1 cellular context compared by ENCODE assay signal in the genomic region with DNA sequence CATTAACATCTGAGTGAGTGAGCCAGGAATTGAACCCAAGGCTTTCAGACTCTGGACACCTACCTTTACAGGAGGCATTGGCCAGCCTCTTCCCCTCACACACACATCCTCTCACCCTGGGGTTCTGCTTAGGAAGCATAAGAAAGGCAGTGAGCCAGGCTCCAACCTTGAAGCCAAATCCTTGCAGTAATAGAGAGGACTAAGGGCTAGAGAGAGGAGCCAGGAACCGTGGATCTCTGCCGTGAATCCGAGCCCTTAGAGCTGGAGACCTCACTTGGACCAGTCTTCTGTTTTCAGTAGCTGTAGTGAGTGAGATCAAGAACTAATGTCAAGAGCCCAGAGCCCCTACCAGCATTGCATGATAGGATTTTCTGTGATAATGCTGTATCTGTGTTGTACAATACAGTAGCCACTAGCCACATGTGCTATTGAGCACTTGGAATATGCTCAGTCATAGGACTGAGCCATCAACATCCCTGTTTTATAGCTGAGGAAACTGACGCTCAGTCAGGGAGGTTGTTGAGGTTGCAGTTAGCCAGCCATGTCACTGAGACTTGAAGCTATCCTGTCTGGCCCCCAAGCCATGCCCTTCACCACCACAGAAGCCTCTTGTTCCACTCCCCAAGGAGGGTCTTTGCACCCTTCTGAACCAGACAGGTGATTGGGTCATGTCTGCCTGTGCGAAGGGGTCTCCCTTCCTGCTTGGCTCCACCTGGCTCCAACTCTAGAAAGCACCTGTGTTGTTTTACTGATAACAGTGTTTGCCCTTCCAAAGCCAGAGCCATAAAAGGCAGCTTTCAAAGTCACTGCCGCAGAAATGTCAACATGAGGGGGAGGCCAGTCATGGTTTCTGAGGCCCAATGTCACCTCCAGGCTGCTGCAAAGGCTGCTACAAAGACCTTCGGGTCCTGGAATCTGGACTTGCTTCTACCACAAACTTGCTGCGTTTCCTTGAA.
TF ChIP-seq lines count a peak whose summit lies in the region.

No MANE protein-coding gene starts in this region.

TF ChIP-seq in K562, 482 proteins besides CTCF, POLR2A, EP300 and RAD21 (continued from another document and continues in another):
- TF ChIP-seq, protein P1, sequence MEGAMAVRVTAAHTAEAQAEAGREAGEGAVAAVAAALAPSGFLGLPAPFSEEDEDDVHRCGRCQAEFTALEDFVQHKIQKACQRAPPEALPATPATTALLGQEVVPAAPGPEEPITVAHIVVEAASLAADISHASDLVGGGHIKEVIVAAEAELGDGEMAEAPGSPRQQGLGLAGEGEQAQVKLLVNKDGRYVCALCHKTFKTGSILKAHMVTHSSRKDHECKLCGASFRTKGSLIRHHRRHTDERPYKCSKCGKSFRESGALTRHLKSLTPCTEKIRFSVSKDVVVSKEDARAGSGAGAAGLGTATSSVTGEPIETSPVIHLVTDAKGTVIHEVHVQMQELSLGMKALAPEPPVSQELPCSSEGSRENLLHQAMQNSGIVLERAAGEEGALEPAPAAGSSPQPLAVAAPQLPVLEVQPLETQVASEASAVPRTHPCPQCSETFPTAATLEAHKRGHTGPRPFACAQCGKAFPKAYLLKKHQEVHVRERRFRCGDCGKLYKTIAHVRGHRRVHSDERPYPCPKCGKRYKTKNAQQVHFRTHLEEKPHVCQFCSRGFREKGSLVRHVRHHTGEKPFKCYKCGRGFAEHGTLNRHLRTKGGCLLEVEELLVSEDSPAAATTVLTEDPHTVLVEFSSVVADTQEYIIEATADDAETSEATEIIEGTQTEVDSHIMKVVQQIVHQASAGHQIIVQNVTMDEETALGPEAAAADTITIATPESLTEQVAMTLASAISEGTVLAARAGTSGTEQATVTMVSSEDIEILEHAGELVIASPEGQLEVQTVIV (CRISPR knock-in tag; IDR thresholded peaks at IDR 0.05; ENCODE audit: borderline replicate concordance), result no peak
- TF ChIP-seq HMGN3 (IDR thresholded peaks at IDR 0.05; ENCODE audit: borderline replicate concordance, extremely low read depth, insufficient read length, low read depth, low read length) (no peak), KLF1 (tag; IDR thresholded peaks at IDR 0.05) (no peak), FOXJ2 (tag; IDR thresholded peaks at IDR 0.05) (peak; percentile 69), DMBX1 (CRISPR knock-in tag; IDR thresholded peaks at IDR 0.05; ENCODE audit: borderline replicate concordance) (peak; percentile 89; the same call in 1 of the 2 replicates), YY1 (IDR thresholded peaks at IDR 0.05; ENCODE audit: borderline replicate concordance in 1 of 3, control insufficient read depth in 1 of 3, extremely low read depth in 1 of 3, insufficient read depth in 3 of 3, insufficient read length in 1 of 3, insufficient replicate concordance in 2 of 3, low read depth in 1 of 3, low read length in 2 of 3) (peak in 1 of 3 experiments; percentile 23), ZNF644 (tag; IDR thresholded peaks at IDR 0.05; ENCODE audit: low read depth) (peak; percentile 72; the same call in 1 of the 2 replicates), DNMT1 (IDR thresholded peaks at IDR 0.05) (no peak), ATF1 (CRISPR knock-in tag; IDR thresholded peaks at IDR 0.05) (no peak), ATF1 (tag; IDR thresholded peaks at IDR 0.05) (peak; percentile 43; the same call in 1 of the 2 replicates), HDAC1 (IDR thresholded peaks at IDR 0.05) (peak in 1 of 2 experiments; percentile 76; a peak in 1 of 4 replicates), HNRNPH1 (optimal IDR thresholded peaks at IDR 0.05; ENCODE audit: low read depth, low read length) (no peak), STAG1 (CRISPR knock-in tag; IDR thresholded peaks at IDR 0.05; ENCODE audit: borderline replicate concordance) (no peak), NFE2 (IDR thresholded peaks at IDR 0.05; ENCODE audit: low read depth) (peak; percentile 80), SP1 (CRISPR knock-in tag; IDR thresholded peaks at IDR 0.05) (no peak), CBFA2T2 (conservative IDR thresholded peaks at IDR 0.05) (peak; percentile 70), HDAC8 (tag; IDR thresholded peaks at IDR 0.05) (0 out of 2 replicates have a peak, but pooled peaks have one; percentile 55), ZBTB7A (IDR thresholded peaks at IDR 0.05; ENCODE audit: borderline replicate concordance, control insufficient read depth, low read depth, low read length) (peak; percentile 71; the same call in 1 of the 2 replicates), HSF4 (CRISPR knock-in tag; IDR thresholded peaks at IDR 0.05; ENCODE audit: borderline replicate concordance) (peak; percentile 67; the same call in 1 of the 2 replicates), PRPF4 (IDR thresholded peaks at IDR 0.05; ENCODE audit: insufficient read depth, low read depth, low read length, poor library complexity, severe bottlenecking) (no peak), NFIC (IDR thresholded peaks at IDR 0.05) (peak; percentile 56; the same call in 1 of the 2 replicates), SMARCA4 (IDR thresholded peaks at IDR 0.05) (peak; percentile 81), GABPA (tag; conservative IDR thresholded peaks at IDR 0.05; ENCODE audit: low read depth) (0 out of 2 replicates have a peak, but pooled peaks have one; percentile 16), FOXJ3 (CRISPR knock-in tag; IDR thresholded peaks at IDR 0.05) (no peak), ZNF583 (CRISPR knock-in tag; IDR thresholded peaks at IDR 0.05) (peak; percentile 77; the same call in 1 of the 2 replicates), TCF7L2 (IDR thresholded peaks at IDR 0.05; ENCODE audit: low read depth, low read length) (no peak), ELF2 (CRISPR knock-in tag; IDR thresholded peaks at IDR 0.05) (no peak), JUNB (CRISPR knock-in tag; conservative IDR thresholded peaks at IDR 0.05) (no peak), ZKSCAN3 (CRISPR knock-in tag; IDR thresholded peaks at IDR 0.05) (no peak), ZNF224 (CRISPR knock-in tag; IDR thresholded peaks at IDR 0.05) (no peak), TAF7 (tag; IDR thresholded peaks at IDR 0.05) (no peak), MTA2 (IDR thresholded peaks at IDR 0.05; ENCODE audit: low read depth) (no peak; the same call in 1 of the 2 replicates), PHF8 (IDR thresholded peaks at IDR 0.05; ENCODE audit: borderline replicate concordance, low read length) (peak; percentile 16; the same call in 1 of the 2 replicates), CHCHD3 (CRISPR knock-in tag; IDR thresholded peaks at IDR 0.05) (no peak)
- TF ChIP-seq, protein P2, sequence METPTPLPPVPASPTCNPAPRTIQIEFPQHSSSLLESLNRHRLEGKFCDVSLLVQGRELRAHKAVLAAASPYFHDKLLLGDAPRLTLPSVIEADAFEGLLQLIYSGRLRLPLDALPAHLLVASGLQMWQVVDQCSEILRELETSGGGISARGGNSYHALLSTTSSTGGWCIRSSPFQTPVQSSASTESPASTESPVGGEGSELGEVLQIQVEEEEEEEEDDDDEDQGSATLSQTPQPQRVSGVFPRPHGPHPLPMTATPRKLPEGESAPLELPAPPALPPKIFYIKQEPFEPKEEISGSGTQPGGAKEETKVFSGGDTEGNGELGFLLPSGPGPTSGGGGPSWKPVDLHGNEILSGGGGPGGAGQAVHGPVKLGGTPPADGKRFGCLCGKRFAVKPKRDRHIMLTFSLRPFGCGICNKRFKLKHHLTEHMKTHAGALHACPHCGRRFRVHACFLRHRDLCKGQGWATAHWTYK (CRISPR knock-in tag; IDR thresholded peaks at IDR 0.05), result 0 out of 2 replicates have a peak, but pooled peaks have one; percentile 57
- TF ChIP-seq, protein P3, sequence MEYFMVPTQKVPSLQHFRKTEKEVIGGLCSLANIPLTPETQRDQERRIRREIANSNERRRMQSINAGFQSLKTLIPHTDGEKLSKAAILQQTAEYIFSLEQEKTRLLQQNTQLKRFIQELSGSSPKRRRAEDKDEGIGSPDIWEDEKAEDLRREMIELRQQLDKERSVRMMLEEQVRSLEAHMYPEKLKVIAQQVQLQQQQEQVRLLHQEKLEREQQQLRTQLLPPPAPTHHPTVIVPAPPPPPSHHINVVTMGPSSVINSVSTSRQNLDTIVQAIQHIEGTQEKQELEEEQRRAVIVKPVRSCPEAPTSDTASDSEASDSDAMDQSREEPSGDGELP (CRISPR knock-in tag; IDR thresholded peaks at IDR 0.05; ENCODE audit: borderline replicate concordance), result peak; percentile 26; the same call in 1 of the 2 replicates
- TF ChIP-seq, protein P4, sequence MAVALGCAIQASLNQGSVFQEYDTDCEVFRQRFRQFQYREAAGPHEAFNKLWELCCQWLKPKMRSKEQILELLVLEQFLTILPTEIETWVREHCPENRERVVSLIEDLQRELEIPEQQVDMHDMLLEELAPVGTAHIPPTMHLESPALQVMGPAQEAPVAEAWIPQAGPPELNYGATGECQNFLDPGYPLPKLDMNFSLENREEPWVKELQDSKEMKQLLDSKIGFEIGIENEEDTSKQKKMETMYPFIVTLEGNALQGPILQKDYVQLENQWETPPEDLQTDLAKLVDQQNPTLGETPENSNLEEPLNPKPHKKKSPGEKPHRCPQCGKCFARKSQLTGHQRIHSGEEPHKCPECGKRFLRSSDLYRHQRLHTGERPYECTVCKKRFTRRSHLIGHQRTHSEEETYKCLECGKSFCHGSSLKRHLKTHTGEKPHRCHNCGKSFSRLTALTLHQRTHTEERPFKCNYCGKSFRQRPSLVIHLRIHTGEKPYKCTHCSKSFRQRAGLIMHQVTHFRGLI (CRISPR knock-in tag; IDR thresholded peaks at IDR 0.05), result peak; percentile 54; the same call in 1 of the 2 replicates
- TF ChIP-seq, protein P5, sequence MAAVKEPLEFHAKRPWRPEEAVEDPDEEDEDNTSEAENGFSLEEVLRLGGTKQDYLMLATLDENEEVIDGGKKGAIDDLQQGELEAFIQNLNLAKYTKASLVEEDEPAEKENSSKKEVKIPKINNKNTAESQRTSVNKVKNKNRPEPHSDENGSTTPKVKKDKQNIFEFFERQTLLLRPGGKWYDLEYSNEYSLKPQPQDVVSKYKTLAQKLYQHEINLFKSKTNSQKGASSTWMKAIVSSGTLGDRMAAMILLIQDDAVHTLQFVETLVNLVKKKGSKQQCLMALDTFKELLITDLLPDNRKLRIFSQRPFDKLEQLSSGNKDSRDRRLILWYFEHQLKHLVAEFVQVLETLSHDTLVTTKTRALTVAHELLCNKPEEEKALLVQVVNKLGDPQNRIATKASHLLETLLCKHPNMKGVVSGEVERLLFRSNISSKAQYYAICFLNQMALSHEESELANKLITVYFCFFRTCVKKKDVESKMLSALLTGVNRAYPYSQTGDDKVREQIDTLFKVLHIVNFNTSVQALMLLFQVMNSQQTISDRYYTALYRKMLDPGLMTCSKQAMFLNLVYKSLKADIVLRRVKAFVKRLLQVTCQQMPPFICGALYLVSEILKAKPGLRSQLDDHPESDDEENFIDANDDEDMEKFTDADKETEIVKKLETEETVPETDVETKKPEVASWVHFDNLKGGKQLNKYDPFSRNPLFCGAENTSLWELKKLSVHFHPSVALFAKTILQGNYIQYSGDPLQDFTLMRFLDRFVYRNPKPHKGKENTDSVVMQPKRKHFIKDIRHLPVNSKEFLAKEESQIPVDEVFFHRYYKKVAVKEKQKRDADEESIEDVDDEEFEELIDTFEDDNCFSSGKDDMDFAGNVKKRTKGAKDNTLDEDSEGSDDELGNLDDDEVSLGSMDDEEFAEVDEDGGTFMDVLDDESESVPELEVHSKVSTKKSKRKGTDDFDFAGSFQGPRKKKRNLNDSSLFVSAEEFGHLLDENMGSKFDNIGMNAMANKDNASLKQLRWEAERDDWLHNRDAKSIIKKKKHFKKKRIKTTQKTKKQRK (IDR thresholded peaks at IDR 0.05; ENCODE audit: borderline replicate concordance, low read depth, low read length), result no peak
- TF ChIP-seq, protein P6, sequence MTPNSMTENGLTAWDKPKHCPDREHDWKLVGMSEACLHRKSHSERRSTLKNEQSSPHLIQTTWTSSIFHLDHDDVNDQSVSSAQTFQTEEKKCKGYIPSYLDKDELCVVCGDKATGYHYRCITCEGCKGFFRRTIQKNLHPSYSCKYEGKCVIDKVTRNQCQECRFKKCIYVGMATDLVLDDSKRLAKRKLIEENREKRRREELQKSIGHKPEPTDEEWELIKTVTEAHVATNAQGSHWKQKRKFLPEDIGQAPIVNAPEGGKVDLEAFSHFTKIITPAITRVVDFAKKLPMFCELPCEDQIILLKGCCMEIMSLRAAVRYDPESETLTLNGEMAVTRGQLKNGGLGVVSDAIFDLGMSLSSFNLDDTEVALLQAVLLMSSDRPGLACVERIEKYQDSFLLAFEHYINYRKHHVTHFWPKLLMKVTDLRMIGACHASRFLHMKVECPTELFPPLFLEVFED (CRISPR knock-in tag; conservative IDR thresholded peaks at IDR 0.05), result 0 out of 2 replicates have a peak, but pooled peaks have one; percentile 40
- TF ChIP-seq, protein P7, sequence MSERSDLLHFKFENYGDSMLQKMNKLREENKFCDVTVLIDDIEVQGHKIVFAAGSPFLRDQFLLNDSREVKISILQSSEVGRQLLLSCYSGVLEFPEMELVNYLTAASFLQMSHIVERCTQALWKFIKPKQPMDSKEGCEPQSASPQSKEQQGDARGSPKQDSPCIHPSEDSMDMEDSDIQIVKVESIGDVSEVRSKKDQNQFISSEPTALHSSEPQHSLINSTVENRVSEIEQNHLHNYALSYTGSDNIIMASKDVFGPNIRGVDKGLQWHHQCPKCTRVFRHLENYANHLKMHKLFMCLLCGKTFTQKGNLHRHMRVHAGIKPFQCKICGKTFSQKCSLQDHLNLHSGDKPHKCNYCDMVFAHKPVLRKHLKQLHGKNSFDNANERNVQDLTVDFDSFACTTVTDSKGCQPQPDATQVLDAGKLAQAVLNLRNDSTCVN (CRISPR knock-in tag; IDR thresholded peaks at IDR 0.05), result 0 out of 2 replicates have a peak, but pooled peaks have one; percentile 64
- TF ChIP-seq, protein P8, sequence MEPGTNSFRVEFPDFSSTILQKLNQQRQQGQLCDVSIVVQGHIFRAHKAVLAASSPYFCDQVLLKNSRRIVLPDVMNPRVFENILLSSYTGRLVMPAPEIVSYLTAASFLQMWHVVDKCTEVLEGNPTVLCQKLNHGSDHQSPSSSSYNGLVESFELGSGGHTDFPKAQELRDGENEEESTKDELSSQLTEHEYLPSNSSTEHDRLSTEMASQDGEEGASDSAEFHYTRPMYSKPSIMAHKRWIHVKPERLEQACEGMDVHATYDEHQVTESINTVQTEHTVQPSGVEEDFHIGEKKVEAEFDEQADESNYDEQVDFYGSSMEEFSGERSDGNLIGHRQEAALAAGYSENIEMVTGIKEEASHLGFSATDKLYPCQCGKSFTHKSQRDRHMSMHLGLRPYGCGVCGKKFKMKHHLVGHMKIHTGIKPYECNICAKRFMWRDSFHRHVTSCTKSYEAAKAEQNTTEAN (CRISPR knock-in tag; IDR thresholded peaks at IDR 0.05), result peak; percentile 49; the same call in 1 of the 2 replicates
- TF ChIP-seq, protein P9, sequence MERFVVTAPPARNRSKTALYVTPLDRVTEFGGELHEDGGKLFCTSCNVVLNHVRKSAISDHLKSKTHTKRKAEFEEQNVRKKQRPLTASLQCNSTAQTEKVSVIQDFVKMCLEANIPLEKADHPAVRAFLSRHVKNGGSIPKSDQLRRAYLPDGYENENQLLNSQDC (CRISPR knock-in tag; IDR thresholded peaks at IDR 0.05), result no peak
